ENCODE assay signal across 25 cellular contexts in the genomic region with DNA sequence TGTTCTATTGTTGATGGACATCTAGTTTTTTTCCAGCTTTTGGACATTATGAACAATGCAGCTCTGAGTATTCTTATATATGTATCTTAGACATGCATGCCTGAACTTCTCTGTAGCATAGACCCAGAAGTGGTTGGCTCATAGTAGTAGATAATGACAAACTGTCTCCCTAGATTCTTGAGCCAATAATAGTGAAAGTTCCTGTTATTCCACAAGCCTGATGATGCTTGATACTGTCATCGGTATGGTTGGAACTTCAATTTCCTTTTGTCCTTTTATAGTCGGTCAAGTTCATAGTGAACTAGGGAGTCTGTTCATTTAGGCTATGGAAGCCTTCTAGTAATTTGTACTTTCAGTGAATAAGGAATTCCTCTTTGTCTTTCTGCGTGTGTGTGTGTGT.
"Had no signal": no experiment of that assay in that cellular context is flagged by ENCODE, and none has a peak within 500 bp of the region (broad histone marks: within the 10 kb centered on the region; RNA-seq: fewer than 3 reads in every experiment).

No MANE protein-coding gene starts in this region.

- H3K4me3 ChIP-seq: hepatocyte, lung, psoas muscle, right lobe of liver, testis, tibial nerve, upper lobe of right lung, vagina had no signal

- H3K27me3 ChIP-seq: hepatocyte, right lobe of liver, testis, tibial nerve, upper lobe of right lung, vagina had no signal

- DNase-seq: dermis blood vessel endothelial cell; erythroblast; foreskin melanocyte; head of caudate nucleus; kidney; left colon; left ventricle myocardium superior; mesendoderm; naive B cell; nephron progenitor cell; psoas muscle; retina; right lobe of liver; stimulated activated CD4-positive, alpha-beta T cell treated with anti-CD3 and anti-CD28 coated beads, Interleukin-15, amount 100 ng/mL, for 24 hours; stimulated activated CD4-positive, alpha-beta T cell treated with anti-CD3 and anti-CD28 coated beads, Interleukin-1b, Interleukin-23, amount 100 ng/mL, for 48 hours; stimulated activated CD4-positive, alpha-beta T cell treated with anti-CD3 and anti-CD28 coated beads, Interleukin-4, amount 100 ng/mL, for 24 hours; stimulated activated naive CD8-positive, alpha-beta T cell treated with anti-CD3 and anti-CD28 coated beads, Interleukin-15, amount 100 ng/mL, for 72 hours; testis; upper lobe of right lung had no signal

- H3K4me3 Mint-ChIP-seq: naive B cell; nephron progenitor cell; stimulated activated memory B cell treated with anti-CD40 and anti-IgM and Interleukin-4, amounts not matched to agents 10 μg/mL and 1 μg/mL and 100 μg/mL, for 72 hours; stimulated activated naive CD8-positive, alpha-beta T cell treated with anti-CD3 and anti-CD28 coated beads, Interleukin-15, amount 100 ng/mL, for 72 hours had no signal

- FAIRE-seq: kidney had no signal

- H3K79me2 ChIP-seq: hepatocyte had no signal

- H3K4me1 Mint-ChIP-seq: naive B cell; nephron progenitor cell; stimulated activated memory B cell treated with anti-CD40 and anti-IgM and Interleukin-4, amounts not matched to agents 10 μg/mL and 1 μg/mL and 100 μg/mL, for 72 hours had no signal

- ATAC-seq: left colon; left ventricle myocardium superior; psoas muscle; right lobe of liver; stimulated activated memory B cell treated with anti-CD40 and anti-IgM and Interleukin-4, amounts not matched to agents 10 μg/mL and 1 μg/mL and 100 μg/mL, for 72 hours; stimulated activated naive CD8-positive, alpha-beta T cell treated with anti-CD3 and anti-CD28 coated beads, Interleukin-15, amount 100 ng/mL, for 72 hours; upper lobe of right lung had no signal

- H3K4me1 ChIP-seq: psoas muscle, testis, tibial nerve, upper lobe of right lung had no signal

- H3K27ac Mint-ChIP-seq: naive B cell; nephron progenitor cell; stimulated activated memory B cell treated with anti-CD40 and anti-IgM and Interleukin-4, amounts not matched to agents 10 μg/mL and 1 μg/mL and 100 μg/mL, for 72 hours; stimulated activated naive CD8-positive, alpha-beta T cell treated with anti-CD3 and anti-CD28 coated beads, Interleukin-15, amount 100 ng/mL, for 72 hours had no signal

- H3K9ac ChIP-seq: parathyroid adenoma had no signal

- H3K27me3 Mint-ChIP-seq: naive B cell; stimulated activated memory B cell treated with anti-CD40 and anti-IgM and Interleukin-4, amounts not matched to agents 10 μg/mL and 1 μg/mL and 100 μg/mL, for 72 hours; stimulated activated naive CD8-positive, alpha-beta T cell treated with anti-CD3 and anti-CD28 coated beads, Interleukin-15, amount 100 ng/mL, for 72 hours had no signal

- H3K9me3 Mint-ChIP-seq: naive B cell; nephron progenitor cell; stimulated activated memory B cell treated with anti-CD40 and anti-IgM and Interleukin-4, amounts not matched to agents 10 μg/mL and 1 μg/mL and 100 μg/mL, for 72 hours; stimulated activated naive CD8-positive, alpha-beta T cell treated with anti-CD3 and anti-CD28 coated beads, Interleukin-15, amount 100 ng/mL, for 72 hours had no signal

- H3K27ac ChIP-seq: hepatocyte, parathyroid adenoma, psoas muscle, testis, tibial nerve, upper lobe of right lung, vagina had no signal

- H3K9me3 ChIP-seq: psoas muscle, right lobe of liver, testis, tibial nerve, upper lobe of right lung, vagina had no signal

- H3K4me2 ChIP-seq: hepatocyte had no signal

- H2AFZ ChIP-seq: hepatocyte, parathyroid adenoma had no signal
